8 cellular contexts compared by ENCODE assay signal in the genomic region with DNA sequence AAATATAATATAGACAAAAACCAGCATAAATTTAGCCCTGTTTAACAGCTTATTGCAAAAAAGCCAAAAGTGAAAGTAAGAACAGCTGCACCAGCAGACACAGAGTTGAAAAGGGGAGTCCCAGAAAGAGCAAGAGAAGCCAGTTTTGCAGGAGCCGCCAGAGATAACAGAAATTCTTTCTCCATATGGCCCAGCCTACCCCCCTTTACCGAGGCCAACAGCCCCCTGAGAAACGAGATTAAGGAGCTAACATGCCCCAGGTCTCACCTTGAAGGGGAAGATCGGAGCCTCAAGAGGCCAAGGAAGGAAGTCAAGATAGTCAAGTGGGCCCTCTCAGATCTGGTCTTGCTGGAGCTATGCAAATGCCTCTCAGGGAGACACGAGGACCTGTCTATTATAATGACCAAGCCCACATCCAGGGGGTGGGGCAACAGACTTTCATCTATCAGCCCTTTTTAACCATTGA. TPM values are rescaled to one million over a fixed set of nuclear protein-coding genes. Genes with fewer than 3 reads are reported as not detected.
DNase-seq lines count a peak whose midpoint lies in the region; ATAC-seq and TF ChIP-seq lines count a peak whose summit lies in the region.

No MANE protein-coding gene starts in this region.

- in situ Hi-C loops in ACHN (cut with HindIII; ENCODE audit: low pct_ligation_motif_present, low pct_unique_long_range_greater_than_20kb, low sequenced_read_pairs), result no loop called here

- H3K4me3 ChIP-seq in KMS-11 (IDR thresholded peaks at IDR 0.05; ENCODE audit: insufficient read depth, low read depth, low read length), result no peak overlapping the region
- peak overlapping the region; percentile 58 for H3K4me3 ChIP-seq in effector memory CD4-positive, alpha-beta T cell (ENCODE audit: insufficient read depth, low read depth, low read length, poor library complexity, severe bottlenecking)

- TF ChIP-seq CTCF in GM10248 (IDR thresholded peaks at IDR 0.05; ENCODE audit: control extremely low read depth, extremely low read depth, low read depth, missing control alignments) (no peak), KMS-11 (conservative IDR thresholded peaks at IDR 0.05; ENCODE audit: low read depth, low read length) (no peak)

- DNase-seq in GM10248 (ENCODE audit: extremely low spot score) (peak; percentile 56), occipital lobe (lab: John Stamatoyannopoulos, UW) (no peak), NCI-H146 treated with DMSO at 0.1 percent for 48 hours (lab: John Stamatoyannopoulos, UW; ENCODE audit: unreplicated experiment) (no peak), ACHN (no peak)
- peak in 1 of 3 donors; percentile 5 for DNase-seq in effector memory CD4-positive, alpha-beta T cell
- peak; percentile 39 to 42 for DNase-seq in stimulated activated CD4-positive, alpha-beta T cell treated with anti-CD3 and anti-CD28 coated beads, Interleukin-2, amount 100 ng/mL, for 24 hours

- no peak overlapping the region for H2AFZ ChIP-seq in KMS-11 (ENCODE audit: low read depth)

- no peaks in the 10 kb centered on the region for H4K20me1 ChIP-seq in KMS-11 (ENCODE audit: insufficient read depth)

- H3K4me2 ChIP-seq in KMS-11, result peak overlapping the region; percentile 48

- H3K9me3 ChIP-seq in effector memory CD4-positive, alpha-beta T cell (ENCODE audit: control insufficient read depth, low read length), result no peaks in the 10 kb centered on the region

- POLR2A ChIA-PET in GM10248 (lab: Yijun Ruan, JAX), result interaction anchor here (0.6 kb wide), 1 partner anchor 542 kb away, joined by 3 read pairs; no protein-coding TSS in a partner anchor

- peaks cover 15% of the 10 kb centered on the region; the same call in 1 of the 2 replicates for H3K79me2 ChIP-seq in KMS-11 (ENCODE audit: insufficient read depth, low read depth)

- peak; percentile 43 for ATAC-seq in GM21367 (IDR thresholded peaks at IDR 0.05; ENCODE audit: unreplicated experiment)

- CTCF ChIA-PET in GM10248 (lab: Yijun Ruan, JAX), result interaction anchor here (0.7 to 2.2 kb wide), 9 partner anchors 9 to 267 kb away, joined by 3 to 7 read pairs (median 4); no protein-coding TSS in a partner anchor

- peak overlapping the region; percentile 48 for H3K27ac ChIP-seq in KMS-11
- peak overlapping the region; percentile 76 for H3K27ac ChIP-seq in effector memory CD4-positive, alpha-beta T cell (ENCODE audit: insufficient read depth, low read length, poor library complexity, severe bottlenecking)

- H3K36me3 ChIP-seq in KMS-11 (ENCODE audit: insufficient read depth), result no peaks in the 10 kb centered on the region
- H3K36me3 ChIP-seq in effector memory CD4-positive, alpha-beta T cell (ENCODE audit: control insufficient read depth, insufficient read depth, low read length), result no peaks in the 10 kb centered on the region

- H3K4me1 ChIP-seq in KMS-11 (ENCODE audit: low read depth, poor library complexity, severe bottlenecking), result peaks cover 17% of the 10 kb centered on the region
- peaks cover 13% of the 10 kb centered on the region for H3K4me1 ChIP-seq in effector memory CD4-positive, alpha-beta T cell (ENCODE audit: control insufficient read depth, insufficient read depth, low read length, poor library complexity, severe bottlenecking)

- H3K27me3 ChIP-seq in KMS-11 (ENCODE audit: insufficient read depth, low read depth), result no peaks in the 10 kb centered on the region
- H3K27me3 ChIP-seq in effector memory CD4-positive, alpha-beta T cell (replicated peaks; ENCODE audit: control insufficient read depth, insufficient read depth, low read length, poor library complexity, severe bottlenecking), result no peaks in the 10 kb centered on the region

- H3K9ac ChIP-seq in KMS-11, result no peak overlapping the region

RNA-seq across cellular contexts. Expression of a gene that starts 4.8 kb away (rescaled TPM):
- 34.9 TPM for total RNA-seq in occipital lobe

RNA-seq across cellular contexts. Expression of a gene that starts 4.9 kb away (rescaled TPM):
- 18.9 TPM for total RNA-seq in occipital lobe

Comparison
In these comparisons a context has a peak if more than half of its experiments do, and no peak if none do; other contexts are left out.
1. DNase-seq: peak in GM10248 (single experiment) and stimulated activated CD4-positive, alpha-beta T cell treated with anti-CD3 and anti-CD28 coated beads, Interleukin-2, amount 100 ng/mL, for 24 hours (2 of 2); none in occipital lobe (single experiment), NCI-H146 treated with DMSO at 0.1 percent for 48 hours (single experiment) and ACHN (single experiment).